ENCODE assay signal across 11 cellular contexts in the genomic region with DNA sequence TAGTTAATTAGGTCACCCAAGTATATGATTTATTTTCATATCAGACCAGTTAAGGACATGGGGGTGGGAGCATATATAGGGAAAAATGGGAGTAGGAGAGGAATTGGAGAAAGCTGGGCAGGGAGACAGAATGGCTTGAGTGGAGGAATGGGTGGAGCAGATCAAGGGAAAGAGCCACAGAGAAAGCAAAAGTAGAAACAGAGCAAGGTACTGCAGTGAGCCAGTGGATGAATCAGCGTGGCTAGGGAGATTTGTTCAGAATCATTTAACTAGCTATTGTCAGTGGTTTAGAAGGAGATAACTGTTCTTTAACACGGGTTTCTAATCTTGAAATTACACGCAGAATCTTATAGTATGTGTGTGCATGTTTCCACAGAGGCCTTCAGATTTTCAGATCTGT. TPM values are rescaled to one million over a fixed set of nuclear protein-coding genes. Genes with fewer than 3 reads are reported as not detected.
DNase-seq lines count a peak whose midpoint lies in the region; ATAC-seq and TF ChIP-seq lines count a peak whose summit lies in the region.
"Had no signal": no experiment of that assay in that cellular context is flagged by ENCODE, and none has a peak within 500 bp of the region (broad histone marks: within the 10 kb centered on the region; RNA-seq: fewer than 3 reads in every experiment).

No MANE protein-coding gene starts in this region.

- no peak overlapping the region for H3K18ac ChIP-seq in neuronal stem cell (ENCODE audit: low read length)

- H3K9ac ChIP-seq in neuronal stem cell (ENCODE audit: low read depth, low read length, poor library complexity) = no peak overlapping the region

- TF ChIP-seq CTCF in RWPE2 (IDR thresholded peaks at IDR 0.05; ENCODE audit: poor library complexity, severe bottlenecking) (no peak), fibroblast of villous mesenchyme (IDR thresholded peaks at IDR 0.05; ENCODE audit: insufficient read depth, low read depth, low read length) (no peak)

- no peak overlapping the region for H3K4me3 ChIP-seq in RWPE2 (ENCODE audit: severe bottlenecking)
- no peak overlapping the region for H3K4me3 ChIP-seq in fibroblast of villous mesenchyme (ENCODE audit: low read depth, low read length)
- no peak overlapping the region for H3K4me3 ChIP-seq in neuronal stem cell (ENCODE audit: low read length in 2 of 2)

- H2BK120ac ChIP-seq in neuronal stem cell (ENCODE audit: low read depth, low read length) = no peak overlapping the region

- H4K91ac ChIP-seq in neuronal stem cell (ENCODE audit: low read depth, low read length, poor library complexity) = no peak overlapping the region

- H2BK5ac ChIP-seq in neuronal stem cell (ENCODE audit: low read length) = no peak overlapping the region

- H3K9me3 ChIP-seq in RWPE2 (ENCODE audit: severe bottlenecking) (no peaks in the 10 kb centered on the region), neuronal stem cell (replicated peaks in 1 of 2; ENCODE audit: control insufficient read depth in 2 of 2, insufficient read depth in 1 of 2, low read depth in 1 of 2, low read length in 2 of 2) (peaks cover 0 to 11% of the 10 kb centered on the region in 2 donors)

- ATAC-seq in GM21619 (IDR thresholded peaks at IDR 0.05; ENCODE audit: unreplicated experiment) (peak; percentile 51), RWPE2 (ENCODE audit: low read depth) (peak; percentile 74), GM19455 (IDR thresholded peaks at IDR 0.05; ENCODE audit: unreplicated experiment) (no peak), HG03139 (IDR thresholded peaks at IDR 0.05; ENCODE audit: unreplicated experiment) (no peak)

- H3K27ac ChIP-seq in RWPE2 (ENCODE audit: poor library complexity, severe bottlenecking) (no peak overlapping the region), neuronal stem cell (replicated peaks; ENCODE audit: low read length) (no peak overlapping the region)
- H3K27ac ChIP-seq: epithelial cell of prostate had no signal

- H2AK5ac ChIP-seq in neuronal stem cell (ENCODE audit: low read depth, low read length) = no peak overlapping the region

- H3K36me3 ChIP-seq in RWPE2 (ENCODE audit: low read depth) (no peaks in the 10 kb centered on the region), neuronal stem cell (replicated peaks in 1 of 2; ENCODE audit: control insufficient read depth in 2 of 2, insufficient read depth in 2 of 2, low read length in 2 of 2) (no peaks in the 10 kb centered on the region)

- peak; percentile 48 for DNase-seq in EL
- DNase-seq in RWPE2 (ENCODE audit: low spot score) = no peak
- peak; percentile 38 for DNase-seq in fibroblast of villous mesenchyme (ENCODE audit: low read depth)
- no peak for DNase-seq in activated effector memory CD4-positive, alpha-beta T cell treated with Interleukin-2 at 50 U/mL for 16 hours
- no peak for DNase-seq in neuronal stem cell (ENCODE audit: low spot score)
- DNase-seq: NK-92 treated with Interleukin-12 subunit alpha and Interleukin-12 subunit beta, amount 100 ng/mL, for 24 hours; stimulated activated naive B cell treated with anti-CD40 and anti-IgM and Interleukin-4, amounts not matched to agents 10 μg/mL and 1 μg/mL and 100 μg/mL, for 72 hours had no signal

- H3K4me2 ChIP-seq in neuronal stem cell (ENCODE audit: insufficient read depth, low read length, poor library complexity, severe bottlenecking) = no peak overlapping the region

- no peaks in the 10 kb centered on the region for H3K79me1 ChIP-seq in neuronal stem cell (ENCODE audit: low read depth, low read length)

- no CpG with 5 or more reads among the region's 3 CpGs for WGBS in neuronal stem cell (ENCODE audit: extremely low coverage in 2 of 2, insufficient read length in 2 of 2, insufficient replicate concordance in 1 of 2), 2 donors

- no peak overlapping the region for H3K23ac ChIP-seq in neuronal stem cell (ENCODE audit: low read depth, low read length, poor library complexity)

- no peak overlapping the region for H3K14ac ChIP-seq in neuronal stem cell (ENCODE audit: low read length)

- H3K27me3 ChIP-seq in RWPE2 (ENCODE audit: insufficient read depth, poor library complexity, severe bottlenecking) = no peaks in the 10 kb centered on the region
- H3K27me3 ChIP-seq in neuronal stem cell (ENCODE audit: control insufficient read depth in 3 of 3, insufficient read depth in 3 of 3, low read depth in 1 of 3, low read length in 3 of 3) = no peaks in the 10 kb centered on the region

- H2AFZ ChIP-seq in neuronal stem cell (ENCODE audit: low read length) = no peak overlapping the region

- no peak overlapping the region for H3K4ac ChIP-seq in neuronal stem cell (ENCODE audit: low read length)

- H2BK15ac ChIP-seq in neuronal stem cell (ENCODE audit: low read length) = no peak overlapping the region

- H2BK12ac ChIP-seq in neuronal stem cell (ENCODE audit: low read length) = no peak overlapping the region

- H4K8ac ChIP-seq in neuronal stem cell (ENCODE audit: low read depth, low read length) = no peak overlapping the region

- H3K4me1 ChIP-seq in RWPE2 (ENCODE audit: insufficient read depth, poor library complexity, severe bottlenecking) = peaks cover 8% of the 10 kb centered on the region
- H3K4me1 ChIP-seq in neuronal stem cell (ENCODE audit: control insufficient read depth in 2 of 2, insufficient read depth in 1 of 2, low read depth in 1 of 2, low read length in 2 of 2) = peaks cover 3 to 11% of the 10 kb centered on the region in 2 donors

RNA-seq across cellular contexts. Expression of a gene that starts 37.4 kb away (rescaled TPM):
- total RNA-seq in fibroblast of villous mesenchyme = 28.0 and 29.8 TPM in 2 replicates
- 6.3 TPM for polyA plus RNA-seq in neuronal stem cell (2013, experiment 1 of 2)
- 6.2 TPM for polyA plus RNA-seq in neuronal stem cell (2013, experiment 2 of 2)

Comparison
In these comparisons a context has a peak if more than half of its experiments do, and no peak if none do; other contexts are left out.
1. DNase-seq: peak in EL (single experiment) and fibroblast of villous mesenchyme (single experiment); none in RWPE2 (single experiment), activated effector memory CD4-positive, alpha-beta T cell treated with Interleukin-2 at 50 U/mL for 16 hours (single experiment) and neuronal stem cell (single experiment).
2. ATAC-seq: peak in GM21619 (single experiment) and RWPE2 (single experiment); none in GM19455 (single experiment) and HG03139 (single experiment).